In genomic region chr3:150439657-150440056, GRCh38 we compare ENCODE assay signal across 20 cellular contexts. TPM values are rescaled to one million over a fixed set of nuclear protein-coding genes. Genes with fewer than 3 reads are reported as not detected.
DNase-seq lines count a peak whose midpoint lies in the region; ATAC-seq and TF ChIP-seq lines count a peak whose summit lies in the region.
"Had no signal": no experiment of that assay in that cellular context is flagged by ENCODE, and none has a peak within 500 bp of the region (broad histone marks: within the 10 kb centered on the region; RNA-seq: fewer than 3 reads in every experiment).

No MANE protein-coding gene starts in this region.

- peaks cover 14% of the 10 kb centered on the region for H3K36me3 Mint-ChIP-seq in activated CD8-positive, alpha-beta T cell treated with anti-CD3 and anti-CD28 coated beads, Interleukin-2, amount 10 ng/mL, durations not matched to agents 7 days and 5 days (ENCODE audit: low read depth)

- WGBS in right lobe of liver (ENCODE audit: insufficient coverage, low coverage, low lambda C conversion rate, missing lambda C conversion rate), result 16% methylated on average over 3 of the region's 3 CpGs

- no peaks in the 10 kb centered on the region for H3K27me3 ChIP-seq in right lobe of liver
- H3K27me3 ChIP-seq: SJCRH30, upper lobe of right lung had no signal

- H3K4me1 ChIP-seq in right lobe of liver, result no peaks in the 10 kb centered on the region
- H3K4me1 ChIP-seq: SJCRH30, upper lobe of right lung had no signal

- no peak overlapping the region for H3K4me3 Mint-ChIP-seq in stimulated activated naive CD8-positive, alpha-beta T cell treated with anti-CD3 and anti-CD28 coated beads, Interleukin-15, amount 100 ng/mL, for 72 hours
- no peak overlapping the region for H3K4me3 Mint-ChIP-seq in activated CD8-positive, alpha-beta T cell treated with anti-CD3 and anti-CD28 coated beads, Interleukin-2, amount 10 ng/mL, durations not matched to agents 7 days and 5 days
- H3K4me3 Mint-ChIP-seq: activated CD4-positive, alpha-beta T cell treated with anti-CD3 and anti-CD28 coated beads, Interleukin-2, amount 10 ng/mL, durations not matched to agents 7 days and 5 days; activated naive CD8-positive, alpha-beta T cell treated with anti-CD3 and anti-CD28 coated beads for 36 hours; activated T-helper 17 cell treated with anti-CD3 and anti-CD28 coated beads, Interleukin-2, amount 50 U/mL, for 72 hours; naive thymus-derived CD8-positive, alpha-beta T cell had no signal

- no peak overlapping the region for H3K27ac ChIP-seq in right lobe of liver
- H3K27ac ChIP-seq: C4-2B, KMS-11, SJCRH30, upper lobe of right lung had no signal

- no peaks in the 10 kb centered on the region for H3K9me3 Mint-ChIP-seq in stimulated activated naive CD8-positive, alpha-beta T cell treated with anti-CD3 and anti-CD28 coated beads, Interleukin-15, amount 100 ng/mL, for 72 hours
- no peaks in the 10 kb centered on the region for H3K9me3 Mint-ChIP-seq in activated CD8-positive, alpha-beta T cell treated with anti-CD3 and anti-CD28 coated beads, Interleukin-2, amount 10 ng/mL, durations not matched to agents 7 days and 5 days (ENCODE audit: insufficient read depth)
- H3K9me3 Mint-ChIP-seq: activated CD4-positive, alpha-beta T cell treated with anti-CD3 and anti-CD28 coated beads, Interleukin-2, amount 10 ng/mL, durations not matched to agents 7 days and 5 days; activated T-helper 17 cell treated with anti-CD3 and anti-CD28 coated beads, Interleukin-2, amount 50 U/mL, for 72 hours; naive thymus-derived CD8-positive, alpha-beta T cell had no signal

- TF ChIP-seq CTCF in choroid plexus epithelial cell (conservative IDR thresholded peaks at IDR 0.05; ENCODE audit: low read depth, low read length) (no peak), right lobe of liver (IDR thresholded peaks at IDR 0.05) (no peak)

- H3K9me3 ChIP-seq in right lobe of liver, result no peaks in the 10 kb centered on the region
- H3K9me3 ChIP-seq: SJCRH30, upper lobe of right lung had no signal

- H3K36me3 ChIP-seq in right lobe of liver, result no peaks in the 10 kb centered on the region
- H3K36me3 ChIP-seq: upper lobe of right lung had no signal

- H3K4me3 ChIP-seq in choroid plexus epithelial cell (ENCODE audit: low read depth, low read length), result no peak overlapping the region
- no peak overlapping the region for H3K4me3 ChIP-seq in right lobe of liver
- H3K4me3 ChIP-seq: SJCRH30, upper lobe of right lung had no signal

- intact Hi-C loops in right lobe of liver (cut with DNase I), result no loop called here

- DNase-seq in EH (ENCODE audit: low read depth), result peak; percentile 80
- peak; percentile 46 for DNase-seq in LHCN-M2 (ENCODE audit: low read depth)
- peak; percentile 38 for DNase-seq in choroid plexus epithelial cell (ENCODE audit: low read depth)
- no peak for DNase-seq in right lobe of liver
- no peak for DNase-seq in stimulated activated naive CD8-positive, alpha-beta T cell treated with anti-CD3 and anti-CD28 coated beads, Interleukin-15, amount 100 ng/mL, for 72 hours
- DNase-seq in DMS114 treated with DMSO at 0.1 percent for 48 hours (lab: John Stamatoyannopoulos, UW; ENCODE audit: unreplicated experiment), result no peak
- DNase-seq in activated CD8-positive, alpha-beta T cell treated with anti-CD3 and anti-CD28 coated beads, Interleukin-2, amount 10 ng/mL, durations not matched to agents 7 days and 5 days, result no peak
- no peak for DNase-seq in stimulated activated naive CD8-positive, alpha-beta T cell treated with anti-CD3 and anti-CD28 coated beads, Interleukin-15, Interleukin-2, amounts not matched to agents 100 U/mL and 50 U/mL, for 24 hours
- DNase-seq: activated CD4-positive, alpha-beta T cell treated with anti-CD3 and anti-CD28 coated beads, Interleukin-2, amount 10 ng/mL, durations not matched to agents 7 days and 5 days; activated naive CD8-positive, alpha-beta T cell treated with anti-CD3 and anti-CD28 coated beads for 36 hours; effector memory CD4-positive, alpha-beta T cell; left colon; naive thymus-derived CD8-positive, alpha-beta T cell; NCI-H1930; NCI-H345; SJCRH30; upper lobe of right lung had no signal

- H3K4me1 Mint-ChIP-seq in stimulated activated naive CD8-positive, alpha-beta T cell treated with anti-CD3 and anti-CD28 coated beads, Interleukin-15, amount 100 ng/mL, for 72 hours, result peaks cover under 1% of the 10 kb centered on the region
- H3K4me1 Mint-ChIP-seq in activated CD8-positive, alpha-beta T cell treated with anti-CD3 and anti-CD28 coated beads, Interleukin-2, amount 10 ng/mL, durations not matched to agents 7 days and 5 days (ENCODE audit: low read depth), result no peaks in the 10 kb centered on the region
- H3K4me1 Mint-ChIP-seq: activated CD4-positive, alpha-beta T cell treated with anti-CD3 and anti-CD28 coated beads, Interleukin-2, amount 10 ng/mL, durations not matched to agents 7 days and 5 days had no signal

- H3K27ac Mint-ChIP-seq in stimulated activated naive CD8-positive, alpha-beta T cell treated with anti-CD3 and anti-CD28 coated beads, Interleukin-15, amount 100 ng/mL, for 72 hours, result no peak overlapping the region
- H3K27ac Mint-ChIP-seq in activated CD8-positive, alpha-beta T cell treated with anti-CD3 and anti-CD28 coated beads, Interleukin-2, amount 10 ng/mL, durations not matched to agents 7 days and 5 days, result no peak overlapping the region
- H3K27ac Mint-ChIP-seq: activated CD4-positive, alpha-beta T cell treated with anti-CD3 and anti-CD28 coated beads, Interleukin-2, amount 10 ng/mL, durations not matched to agents 7 days and 5 days; activated naive CD8-positive, alpha-beta T cell treated with anti-CD3 and anti-CD28 coated beads for 36 hours; activated T-helper 17 cell treated with anti-CD3 and anti-CD28 coated beads, Interleukin-2, amount 50 U/mL, for 72 hours had no signal

- peak; percentile 79 to 87 (median 83) for ATAC-seq in right lobe of liver
- ATAC-seq in stimulated activated naive CD8-positive, alpha-beta T cell treated with anti-CD3 and anti-CD28 coated beads, Interleukin-15, amount 100 ng/mL, for 72 hours, result no peak
- no peak for ATAC-seq in activated CD8-positive, alpha-beta T cell treated with anti-CD3 and anti-CD28 coated beads, Interleukin-2, amount 10 ng/mL, durations not matched to agents 7 days and 5 days
- no peak for ATAC-seq in stimulated activated naive CD8-positive, alpha-beta T cell treated with anti-CD3 and anti-CD28 coated beads, Interleukin-15, Interleukin-2, amounts not matched to agents 100 U/mL and 50 U/mL, for 24 hours
- ATAC-seq: activated T-helper 17 cell treated with anti-CD3 and anti-CD28 coated beads, Interleukin-2, amount 50 U/mL, for 72 hours; left colon; naive thymus-derived CD8-positive, alpha-beta T cell; upper lobe of right lung had no signal

- no peak for TF ChIP-seq POLR2A in right lobe of liver (IDR thresholded peaks at IDR 0.05)

- POLR2A ChIA-PET in activated CD8-positive, alpha-beta T cell treated with anti-CD3 and anti-CD28 coated beads, Interleukin-2, amount 10 ng/mL, durations not matched to agents 7 days and 5 days (lab: Charles Lee), result no interaction called here

- CTCF ChIA-PET in activated CD8-positive, alpha-beta T cell treated with anti-CD3 and anti-CD28 coated beads, Interleukin-2, amount 10 ng/mL, durations not matched to agents 7 days and 5 days (lab: Charles Lee), result no interaction called here

- H3K27me3 Mint-ChIP-seq in stimulated activated naive CD8-positive, alpha-beta T cell treated with anti-CD3 and anti-CD28 coated beads, Interleukin-15, amount 100 ng/mL, for 72 hours, result no peaks in the 10 kb centered on the region
- H3K27me3 Mint-ChIP-seq in activated CD8-positive, alpha-beta T cell treated with anti-CD3 and anti-CD28 coated beads, Interleukin-2, amount 10 ng/mL, durations not matched to agents 7 days and 5 days (ENCODE audit: low read depth), result no peaks in the 10 kb centered on the region
- H3K27me3 Mint-ChIP-seq: activated CD4-positive, alpha-beta T cell treated with anti-CD3 and anti-CD28 coated beads, Interleukin-2, amount 10 ng/mL, durations not matched to agents 7 days and 5 days; activated naive CD8-positive, alpha-beta T cell treated with anti-CD3 and anti-CD28 coated beads for 36 hours; activated T-helper 17 cell treated with anti-CD3 and anti-CD28 coated beads, Interleukin-2, amount 50 U/mL, for 72 hours; naive thymus-derived CD8-positive, alpha-beta T cell had no signal

RNA-seq across cellular contexts. Expression of gene TSC22D2, which starts 31.6 kb away (rescaled TPM):
- total RNA-seq in LHCN-M2 (2014; rRNA removed) (6.3 and 8.6 TPM in 2 replicates), right lobe of liver (10 to 100 TPM; 10.3 to 30.4 (median 13.2) TPM)
- 14.1 TPM for polyA plus RNA-seq in LHCN-M2 (2012)
- 1 to 10 TPM; 8.6 to 8.9 TPM for total RNA-seq in activated CD8-positive, alpha-beta T cell treated with anti-CD3 and anti-CD28 coated beads, Interleukin-2, amount 10 ng/mL, durations not matched to agents 7 days and 5 days

Comparison
In these comparisons a context has a peak if more than half of its experiments do, and no peak if none do; other contexts are left out.
1. DNase-seq: peak in EH (single experiment), LHCN-M2 (single experiment) and choroid plexus epithelial cell (single experiment); none in right lobe of liver (0 of 3), stimulated activated naive CD8-positive, alpha-beta T cell treated with anti-CD3 and anti-CD28 coated beads, Interleukin-15, amount 100 ng/mL, for 72 hours (0 of 2), DMS114 treated with DMSO at 0.1 percent for 48 hours (single experiment), activated CD8-positive, alpha-beta T cell treated with anti-CD3 and anti-CD28 coated beads, Interleukin-2, amount 10 ng/mL, durations not matched to agents 7 days and 5 days (single experiment) and stimulated activated naive CD8-positive, alpha-beta T cell treated with anti-CD3 and anti-CD28 coated beads, Interleukin-15, Interleukin-2, amounts not matched to agents 100 U/mL and 50 U/mL, for 24 hours (single experiment).
2. ATAC-seq: peak in right lobe of liver (4 of 4); none in stimulated activated naive CD8-positive, alpha-beta T cell treated with anti-CD3 and anti-CD28 coated beads, Interleukin-15, amount 100 ng/mL, for 72 hours (single experiment), activated CD8-positive, alpha-beta T cell treated with anti-CD3 and anti-CD28 coated beads, Interleukin-2, amount 10 ng/mL, durations not matched to agents 7 days and 5 days (single experiment) and stimulated activated naive CD8-positive, alpha-beta T cell treated with anti-CD3 and anti-CD28 coated beads, Interleukin-15, Interleukin-2, amounts not matched to agents 100 U/mL and 50 U/mL, for 24 hours (single experiment).